Comparison of ENCODE assay signal across 8 cellular contexts in the genomic region with DNA sequence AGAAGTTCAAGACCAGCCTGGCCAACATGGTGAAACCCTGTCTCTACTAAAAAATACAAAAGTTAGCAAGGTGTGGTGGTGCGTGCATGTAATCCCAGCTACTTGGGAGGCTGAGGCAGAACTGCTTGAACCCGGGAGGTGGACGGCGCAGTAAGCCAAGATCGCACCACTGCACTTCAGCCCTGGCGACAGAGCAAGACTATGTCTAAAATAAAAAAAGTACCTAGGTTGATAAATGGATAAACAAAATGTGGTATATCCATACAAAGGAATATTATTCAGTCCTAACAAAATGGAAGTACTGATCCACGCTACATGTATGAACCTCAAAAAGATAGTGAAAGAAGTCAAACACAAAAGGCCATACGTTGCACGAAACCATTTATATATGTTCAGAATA. TPM values are rescaled to one million over a fixed set of nuclear protein-coding genes. Genes with fewer than 3 reads are reported as not detected.
DNase-seq lines count a peak whose midpoint lies in the region; TF ChIP-seq lines count a peak whose summit lies in the region.

No MANE protein-coding gene starts in this region.

- no peak for DNase-seq in activated CD4-positive, alpha-beta T cell treated with anti-CD3 and anti-CD28 coated beads, Interleukin-2, amount 10 ng/mL, durations not matched to agents 7 days and 5 days
- no peak for DNase-seq in activated CD4-positive, alpha-beta T cell treated with anti-CD3 and anti-CD28 coated beads, Interleukin-2, amount 50 U/mL, for 1 hour
- DNase-seq in SK-N-SH (no peak), epithelial cell of proximal tubule (ENCODE audit: low read depth) (no peak), inferior parietal cortex (ENCODE audit: extremely low spot score) (no peak), HUDEP-2 (lab: John Stamatoyannopoulos, UW; ENCODE audit: unreplicated experiment in 76 of 76) (no peak), hypothalamus (lab: John Stamatoyannopoulos, UW) (no peak)

- TF ChIP-seq CTCF in SK-N-SH (IDR thresholded peaks at IDR 0.05) (no peak), epithelial cell of proximal tubule (conservative IDR thresholded peaks at IDR 0.05; ENCODE audit: low read depth, low read length) (no peak)

- CTCF ChIA-PET in activated CD4-positive, alpha-beta T cell treated with anti-CD3 and anti-CD28 coated beads, Interleukin-2, amount 10 ng/mL, durations not matched to agents 7 days and 5 days (lab: Charles Lee), result interaction anchor here (1.4 kb wide), 1 partner anchor 165 kb away, joined by 4 read pairs; a partner anchor contains a TSS
- CTCF ChIA-PET in SK-N-SH (lab: Yijun Ruan, JAX), result interaction anchor here (0.9 to 1.3 kb wide), 2 partner anchors 10 to 31 kb away, joined by 3 read pairs; no protein-coding TSS in a partner anchor

- peaks cover 0 to 4% of the 10 kb centered on the region in 2 experiments; a peak in 1 of 4 replicates for H3K4me1 ChIP-seq in SK-N-SH (ENCODE audit: control insufficient read depth in 1 of 2, insufficient read depth in 2 of 2, low read depth in 1 of 2, low read length in 1 of 2)
- H3K4me1 ChIP-seq in skeletal muscle satellite cell (ENCODE audit: control insufficient read depth, insufficient read depth, low read length), result peaks cover 9% of the 10 kb centered on the region

- H3K9me3 ChIP-seq in SK-N-SH (no peaks in the 10 kb centered on the region), skeletal muscle satellite cell (replicated peaks; ENCODE audit: low read length) (no peaks in the 10 kb centered on the region)

- H3K9ac ChIP-seq in SK-N-SH, result no peak overlapping the region
- H3K9ac ChIP-seq in skeletal muscle satellite cell (ENCODE audit: low read depth, low read length), result no peak overlapping the region

- peak overlapping the region; percentile 95 for H3K27ac Mint-ChIP-seq in activated CD4-positive, alpha-beta T cell treated with anti-CD3 and anti-CD28 coated beads, Interleukin-2, amount 10 ng/mL, durations not matched to agents 7 days and 5 days

- H3K36me3 ChIP-seq in SK-N-SH (replicated peaks in 1 of 2; ENCODE audit: control insufficient read depth in 1 of 2, insufficient read depth in 2 of 2, low read length in 1 of 2) (peaks cover 7 to 16% of the 10 kb centered on the region in 2 experiments), skeletal muscle satellite cell (ENCODE audit: insufficient read depth, low read length) (peaks cover 5% of the 10 kb centered on the region)

- H3K27me3 ChIP-seq in SK-N-SH (ENCODE audit: insufficient read depth) (no peaks in the 10 kb centered on the region), skeletal muscle satellite cell (ENCODE audit: control insufficient read depth, insufficient read depth, low read length) (no peaks in the 10 kb centered on the region)

- no peak overlapping the region for H2AFZ ChIP-seq in SK-N-SH (ENCODE audit: low read depth)

- peaks cover 39% of the 10 kb centered on the region for H3K4me1 Mint-ChIP-seq in activated CD4-positive, alpha-beta T cell treated with anti-CD3 and anti-CD28 coated beads, Interleukin-2, amount 10 ng/mL, durations not matched to agents 7 days and 5 days

- no peak for TF ChIP-seq RAD21 in SK-N-SH (IDR thresholded peaks at IDR 0.05; ENCODE audit: low read length)

- H3K36me3 Mint-ChIP-seq in activated CD4-positive, alpha-beta T cell treated with anti-CD3 and anti-CD28 coated beads, Interleukin-2, amount 10 ng/mL, durations not matched to agents 7 days and 5 days (ENCODE audit: low read depth), result peaks cover 28% of the 10 kb centered on the region

- H3K27me3 Mint-ChIP-seq in activated CD4-positive, alpha-beta T cell treated with anti-CD3 and anti-CD28 coated beads, Interleukin-2, amount 10 ng/mL, durations not matched to agents 7 days and 5 days, result no peaks in the 10 kb centered on the region

- H3K9me3 Mint-ChIP-seq in activated CD4-positive, alpha-beta T cell treated with anti-CD3 and anti-CD28 coated beads, Interleukin-2, amount 10 ng/mL, durations not matched to agents 7 days and 5 days, result no peaks in the 10 kb centered on the region

- H3K79me2 ChIP-seq in SK-N-SH (ENCODE audit: insufficient read depth), result peaks cover 53% of the 10 kb centered on the region

- H3K4me3 Mint-ChIP-seq in activated CD4-positive, alpha-beta T cell treated with anti-CD3 and anti-CD28 coated beads, Interleukin-2, amount 10 ng/mL, durations not matched to agents 7 days and 5 days, result peak overlapping the region; percentile 90

- H3K4me2 ChIP-seq in SK-N-SH, result peak overlapping the region; percentile 70
- peak overlapping the region; percentile 91 for H3K4me2 ChIP-seq in skeletal muscle satellite cell (ENCODE audit: low read length)

- H3K4me3 ChIP-seq in SK-N-SH (ENCODE audit: low read depth in 2 of 2, low read length in 1 of 2), result peak overlapping the region; percentile 82 to 91; a peak in 3 of 4 replicates
- H3K4me3 ChIP-seq in epithelial cell of proximal tubule (ENCODE audit: low read depth, low read length), result peak overlapping the region; percentile 92
- H3K4me3 ChIP-seq in skeletal muscle satellite cell (ENCODE audit: low read length), result peak overlapping the region; percentile 81

- no peak for TF ChIP-seq EP300 in SK-N-SH (IDR thresholded peaks at IDR 0.05; ENCODE audit: borderline replicate concordance in 1 of 2, low read depth in 1 of 2, low read length in 1 of 2)

- no peak overlapping the region for H3K27ac ChIP-seq in SK-N-SH (ENCODE audit: low read depth in 2 of 2, low read length in 1 of 2)

- H3F3A ChIP-seq in SK-N-SH (replicated peaks; ENCODE audit: insufficient read depth), result no peaks in the 10 kb centered on the region

- POLR2A ChIA-PET in activated CD4-positive, alpha-beta T cell treated with anti-CD3 and anti-CD28 coated beads, Interleukin-2, amount 10 ng/mL, durations not matched to agents 7 days and 5 days (lab: Charles Lee), result no interaction called here
- POLR2A ChIA-PET in SK-N-SH (lab: Yijun Ruan, JAX), result interaction anchor here (0.6 kb wide), 1 partner anchor 22 kb away, joined by 4 read pairs; a partner anchor contains a TSS

- H3K9me2 ChIP-seq in SK-N-SH, result no peaks in the 10 kb centered on the region

- over 99% methylated on average over 9 of the region's 9 CpGs for WGBS in SK-N-SH (ENCODE audit: low lambda C conversion rate)

- H4K20me1 ChIP-seq in SK-N-SH (ENCODE audit: insufficient read depth), result no peaks in the 10 kb centered on the region

TF ChIP-seq in SK-N-SH, 30 proteins besides CTCF, POLR2A, EP300 and RAD21 (continues in another document):
- TF ChIP-seq JUND (IDR thresholded peaks at IDR 0.05), result no peak
- no peak for TF ChIP-seq RCOR1 (IDR thresholded peaks at IDR 0.05; ENCODE audit: low read length)
- no peak for TF ChIP-seq RFX5 (IDR thresholded peaks at IDR 0.05; ENCODE audit: low read length)
- no peak for TF ChIP-seq MXI1 (IDR thresholded peaks at IDR 0.05; ENCODE audit: low read depth, low read length)
- no peak for TF ChIP-seq FOXM1 (IDR thresholded peaks at IDR 0.05; ENCODE audit: low read depth)
- no peak for TF ChIP-seq SIN3A (IDR thresholded peaks at IDR 0.05; ENCODE audit: borderline replicate concordance, low read depth, low read length)
- no peak for TF ChIP-seq FOSL2 (IDR thresholded peaks at IDR 0.05; ENCODE audit: borderline replicate concordance, low read depth)
- no peak for TF ChIP-seq TAF1 (IDR thresholded peaks at IDR 0.05; ENCODE audit: borderline replicate concordance, low read depth, low read length)
- no peak for TF ChIP-seq SMC3 (IDR thresholded peaks at IDR 0.05; ENCODE audit: low read depth, low read length)
- TF ChIP-seq GATA2 (CRISPR knock-in tag; IDR thresholded peaks at IDR 0.05), result no peak
- TF ChIP-seq, protein P1, sequence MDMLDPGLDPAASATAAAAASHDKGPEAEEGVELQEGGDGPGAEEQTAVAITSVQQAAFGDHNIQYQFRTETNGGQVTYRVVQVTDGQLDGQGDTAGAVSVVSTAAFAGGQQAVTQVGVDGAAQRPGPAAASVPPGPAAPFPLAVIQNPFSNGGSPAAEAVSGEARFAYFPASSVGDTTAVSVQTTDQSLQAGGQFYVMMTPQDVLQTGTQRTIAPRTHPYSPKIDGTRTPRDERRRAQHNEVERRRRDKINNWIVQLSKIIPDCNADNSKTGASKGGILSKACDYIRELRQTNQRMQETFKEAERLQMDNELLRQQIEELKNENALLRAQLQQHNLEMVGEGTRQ (IDR thresholded peaks at IDR 0.05; ENCODE audit: borderline replicate concordance, low read depth, low read length), result no peak
- TF ChIP-seq TCF12 (IDR thresholded peaks at IDR 0.05), result no peak
- no peak for TF ChIP-seq EZH2phosphoT487 (IDR thresholded peaks at IDR 0.05; ENCODE audit: borderline replicate concordance, low read depth)
- TF ChIP-seq, protein P2, sequence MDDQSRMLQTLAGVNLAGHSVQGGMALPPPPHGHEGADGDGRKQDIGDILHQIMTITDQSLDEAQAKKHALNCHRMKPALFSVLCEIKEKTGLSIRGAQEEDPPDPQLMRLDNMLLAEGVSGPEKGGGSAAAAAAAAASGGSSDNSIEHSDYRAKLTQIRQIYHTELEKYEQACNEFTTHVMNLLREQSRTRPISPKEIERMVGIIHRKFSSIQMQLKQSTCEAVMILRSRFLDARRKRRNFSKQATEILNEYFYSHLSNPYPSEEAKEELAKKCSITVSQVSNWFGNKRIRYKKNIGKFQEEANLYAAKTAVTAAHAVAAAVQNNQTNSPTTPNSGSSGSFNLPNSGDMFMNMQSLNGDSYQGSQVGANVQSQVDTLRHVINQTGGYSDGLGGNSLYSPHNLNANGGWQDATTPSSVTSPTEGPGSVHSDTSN (IDR thresholded peaks at IDR 0.05), result no peak

RNA-seq across cellular contexts. Expression of a gene that starts 1.2 kb away (rescaled TPM):
- 10 to 100 TPM; 21.6 to 21.9 TPM for total RNA-seq in activated CD4-positive, alpha-beta T cell treated with anti-CD3 and anti-CD28 coated beads, Interleukin-2, amount 10 ng/mL, durations not matched to agents 7 days and 5 days
- 13.8 and 15.5 TPM in 2 replicates for polyA plus RNA-seq in SK-N-SH (2012; rRNA removed)
- 23.2 and 33.0 TPM in 2 replicates for polyA plus RNA-seq in SK-N-SH (2012; cell fraction: cytosol; rRNA removed)
- polyA plus RNA-seq in SK-N-SH (2012; cell fraction: nucleus; rRNA removed), result 5.2 and 10.3 TPM in 2 replicates
- total RNA-seq in epithelial cell of proximal tubule, result 39.1 and 48.8 TPM in 2 replicates
- total RNA-seq in skeletal muscle satellite cell (2012; rRNA removed), result 56.6 and 59.1 TPM in 2 replicates

RNA-seq across cellular contexts. Expression of a gene that starts 22.1 kb away (rescaled TPM):
- total RNA-seq in activated CD4-positive, alpha-beta T cell treated with anti-CD3 and anti-CD28 coated beads, Interleukin-2, amount 10 ng/mL, durations not matched to agents 7 days and 5 days, result 10 to 100 TPM; 85.9 to 98.7 TPM
- polyA plus RNA-seq in SK-N-SH (2012; rRNA removed), result 28.4 and 38.5 TPM in 2 replicates
- 53.0 and 100 TPM in 2 replicates for polyA plus RNA-seq in SK-N-SH (2012; cell fraction: cytosol; rRNA removed)
- polyA plus RNA-seq in SK-N-SH (2012; cell fraction: nucleus; rRNA removed), result 3.9 and 6.6 TPM in 2 replicates
- 85.0 and 92.5 TPM in 2 replicates for total RNA-seq in epithelial cell of proximal tubule
- total RNA-seq in skeletal muscle satellite cell (2012; rRNA removed), result 65.7 and 73.5 TPM in 2 replicates
